ENCODE assay signal across 23 cellular contexts in the genomic region with DNA sequence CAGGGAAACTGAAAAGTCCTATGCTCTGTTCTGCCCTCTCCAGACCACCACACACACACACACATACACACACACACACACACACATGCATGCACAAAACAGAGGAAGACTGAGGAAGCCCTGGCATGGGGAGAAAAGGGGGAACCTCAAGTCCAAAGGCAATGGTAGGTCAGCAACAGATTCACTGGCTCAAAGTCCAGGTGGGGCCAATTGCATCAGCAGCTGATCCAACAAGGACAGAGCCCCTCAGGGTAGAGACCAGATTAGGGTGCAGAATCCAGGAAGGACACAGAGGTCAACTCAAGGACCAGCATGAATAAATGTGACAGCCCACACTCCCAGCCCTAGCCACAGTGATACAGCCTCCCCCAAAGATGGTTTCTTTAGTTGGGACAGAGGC.
DNase-seq lines count a peak whose midpoint lies in the region; ATAC-seq, FAIRE-seq and TF ChIP-seq lines count a peak whose summit lies in the region.
"Had no signal": no experiment of that assay in that cellular context is flagged by ENCODE, and none has a peak within 500 bp of the region (broad histone marks: within the 10 kb centered on the region; RNA-seq: fewer than 3 reads in every experiment).

No MANE protein-coding gene starts in this region.

- H2BK5ac ChIP-seq in trophoblast cell (ENCODE audit: low read depth, low read length, poor library complexity), result no peak overlapping the region

- no peaks in the 10 kb centered on the region for H4K20me1 ChIP-seq in HepG2 (ENCODE audit: insufficient read depth, low read length)
- H4K20me1 ChIP-seq: BLaER1 had no signal

- H3K27me3 Mint-ChIP-seq in CD8-positive, alpha-beta T cell (ENCODE audit: low read depth), result no peaks in the 10 kb centered on the region
- H3K27me3 Mint-ChIP-seq: B cell had no signal

- H3K9ac ChIP-seq in HepG2 (ENCODE audit: insufficient read depth, low read depth, low read length) (no peak overlapping the region), liver (ENCODE audit: low read depth in 1 of 2, low read length in 2 of 2) (no peak overlapping the region), trophoblast cell (ENCODE audit: low read length) (no peak overlapping the region)
- H3K9ac ChIP-seq: BLaER1, GM23248 had no signal

- no peak overlapping the region for H3K4me2 ChIP-seq in HepG2 (ENCODE audit: low read depth, low read length)
- H3K4me2 ChIP-seq in trophoblast cell (ENCODE audit: low read length), result no peak overlapping the region
- H3K4me2 ChIP-seq: BLaER1 had no signal

- POLR2A ChIA-PET in HepG2 (lab: Yijun Ruan, JAX), result no interaction called here
- POLR2A ChIA-PET in CD8-positive, alpha-beta T cell (lab: Charles Lee), result no interaction called here

- H3K4ac ChIP-seq in trophoblast cell (ENCODE audit: low read depth, low read length), result no peak overlapping the region

- in situ Hi-C loops in HepG2 (cut with HindIII; ENCODE audit: extremely low pct_ligation_motif_present, low pct_unique_long_range_greater_than_20kb), result no loop called here

- intact Hi-C loops in HepG2 (cut with micrococcal nuclease; ENCODE audit: unreplicated experiment) (no loop called here), right lobe of liver (cut with DNase I) (no loop called here), left colon (cut with DNase I, micrococcal nuclease) (no loop called here)
- intact Hi-C loops in CD8-positive, alpha-beta T cell (cut with DNase I, micrococcal nuclease), result no loop called here

- H3K9me3 Mint-ChIP-seq in CD8-positive, alpha-beta T cell, result no peaks in the 10 kb centered on the region

- no peak overlapping the region for H3K14ac ChIP-seq in trophoblast cell (ENCODE audit: low read length)

- H3K4me1 Mint-ChIP-seq in CD8-positive, alpha-beta T cell (ENCODE audit: low read depth), result no peaks in the 10 kb centered on the region
- H3K4me1 Mint-ChIP-seq: CD4-positive, CD25-positive, alpha-beta regulatory T cell; CD8-positive, alpha-beta memory T cell had no signal

- H3K27me3 ChIP-seq in HepG2 (ENCODE audit: control insufficient read depth in 1 of 2, insufficient read depth in 2 of 2, low read length in 2 of 2) (no peaks in the 10 kb centered on the region; a peak in 1 of 5 replicates), right lobe of liver (no peaks in the 10 kb centered on the region), liver (ENCODE audit: control insufficient read depth in 4 of 4, insufficient read depth in 4 of 4, low read length in 3 of 4) (no peaks in the 10 kb centered on the region), trophoblast cell (ENCODE audit: insufficient read depth, low read length) (no peaks in the 10 kb centered on the region)
- H3K27me3 ChIP-seq in CD8-positive, alpha-beta T cell (ENCODE audit: insufficient read depth, low read length), result no peaks in the 10 kb centered on the region
- H3K27me3 ChIP-seq: BLaER1 had no signal

- no peak for FAIRE-seq in HepG2 (lab: Jason Lieb, UNC)
- FAIRE-seq: A204.1, D721Med, GM12878, GM19239 had no signal

- H3K27ac ChIP-seq in HepG2 (ENCODE audit: extremely low read length, insufficient read depth, low read length) (no peak overlapping the region), right lobe of liver (no peak overlapping the region), liver (ENCODE audit: low read depth in 1 of 2, low read length in 2 of 2) (no peak overlapping the region), trophoblast cell (ENCODE audit: low read depth, low read length) (no peak overlapping the region)
- H3K27ac ChIP-seq in CD8-positive, alpha-beta T cell (ENCODE audit: low read depth, low read length), result no peak overlapping the region
- H3K27ac ChIP-seq: 22Rv1, BLaER1, C4-2B, GM23248 had no signal

- no peak overlapping the region for H2BK120ac ChIP-seq in trophoblast cell (ENCODE audit: insufficient read depth, low read length, poor library complexity)

- no peak for TF ChIP-seq CTCF in HepG2 (CRISPR knock-in tag; IDR thresholded peaks at IDR 0.05)
- TF ChIP-seq CTCF in right lobe of liver (IDR thresholded peaks at IDR 0.05), result no peak
- TF ChIP-seq CTCF in liver (IDR thresholded peaks at IDR 0.05; ENCODE audit: low read depth, low read length, missing input control), result no peak
- TF ChIP-seq CTCF in CD8-positive, alpha-beta T cell (IDR thresholded peaks at IDR 0.05), result no peak

- TF ChIP-seq EP300 in HepG2 (IDR thresholded peaks at IDR 0.05; ENCODE audit: low read depth in 2 of 2, low read length in 2 of 2) (no peak), HepG2 (CRISPR knock-in tag; IDR thresholded peaks at IDR 0.05; ENCODE audit: borderline replicate concordance) (no peak)

- no peaks in the 10 kb centered on the region for H3K36me3 ChIP-seq in HepG2 (replicated peaks in 1 of 2; ENCODE audit: control insufficient read depth in 1 of 2, insufficient read depth in 2 of 2, low read length in 2 of 2)
- H3K36me3 ChIP-seq in right lobe of liver, result no peaks in the 10 kb centered on the region
- H3K36me3 ChIP-seq in liver (ENCODE audit: control insufficient read depth in 4 of 4, insufficient read depth in 3 of 4, low read depth in 1 of 4, low read length in 3 of 4), result no peaks in the 10 kb centered on the region
- H3K36me3 ChIP-seq in trophoblast cell (ENCODE audit: control insufficient read depth in 1 of 2, insufficient read depth in 2 of 2, low read length in 2 of 2), result no peaks in the 10 kb centered on the region
- H3K36me3 ChIP-seq in CD8-positive, alpha-beta T cell (ENCODE audit: insufficient read depth, low read length), result no peaks in the 10 kb centered on the region
- H3K36me3 ChIP-seq: BLaER1, HAP-1 had no signal

- no peaks in the 10 kb centered on the region for H3K79me2 ChIP-seq in HepG2 (ENCODE audit: insufficient read depth, low read length)
- no peaks in the 10 kb centered on the region for H3K79me2 ChIP-seq in trophoblast cell (ENCODE audit: control insufficient read depth, insufficient read depth, low read length, poor library complexity)

- no peak overlapping the region for H4K12ac ChIP-seq in trophoblast cell (ENCODE audit: low read depth, low read length)

- H3K18ac ChIP-seq in trophoblast cell (ENCODE audit: low read length), result no peak overlapping the region

- no peak overlapping the region for H2AK5ac ChIP-seq in trophoblast cell (ENCODE audit: low read length)

- DNase-seq in HepG2 (ENCODE audit: low spot score) (no peak), right lobe of liver (no peak), trophoblast cell (no peak), left colon (no peak)
- no peak for DNase-seq in CD8-positive, alpha-beta T cell
- DNase-seq: CD4-positive, CD25-positive, alpha-beta regulatory T cell; CD8-positive, alpha-beta memory T cell; DMS 273 treated with DMSO at 0.1 percent for 48 hours; DMS79; EL; GDM1; GM23248; HFFc6 had no signal

- H3K36me3 Mint-ChIP-seq in CD8-positive, alpha-beta T cell, result no peaks in the 10 kb centered on the region
- H3K36me3 Mint-ChIP-seq: CD4-positive, CD25-positive, alpha-beta regulatory T cell; CD8-positive, alpha-beta memory T cell had no signal

- no peak overlapping the region for H3K4me3 Mint-ChIP-seq in CD8-positive, alpha-beta T cell
- H3K4me3 Mint-ChIP-seq: B cell; CD4-positive, CD25-positive, alpha-beta regulatory T cell; CD8-positive, alpha-beta memory T cell; HFFc6 had no signal

- H3K9me3 ChIP-seq in HepG2 (ENCODE audit: low read length), result no peaks in the 10 kb centered on the region
- no peaks in the 10 kb centered on the region for H3K9me3 ChIP-seq in right lobe of liver
- H3K9me3 ChIP-seq in liver (ENCODE audit: control insufficient read depth in 4 of 4, low read length in 3 of 4), result no peaks in the 10 kb centered on the region
- H3K9me3 ChIP-seq in trophoblast cell (ENCODE audit: insufficient read depth, low read depth, low read length), result peaks cover 3% of the 10 kb centered on the region
- no peaks in the 10 kb centered on the region for H3K9me3 ChIP-seq in CD8-positive, alpha-beta T cell (ENCODE audit: low read length)
- H3K9me3 ChIP-seq: HAP-1 had no signal

- TF ChIP-seq RAD21 in HepG2 (CRISPR knock-in tag; IDR thresholded peaks at IDR 0.05), result no peak
- TF ChIP-seq RAD21 in liver (IDR thresholded peaks at IDR 0.05), result no peak

- no peak for TF ChIP-seq POLR2A in HepG2 (IDR thresholded peaks at IDR 0.05; ENCODE audit: insufficient read depth in 1 of 2, low read depth in 2 of 2, low read length in 2 of 2)
- no peak for TF ChIP-seq POLR2A in right lobe of liver (IDR thresholded peaks at IDR 0.05)

- H3K23ac ChIP-seq in trophoblast cell (ENCODE audit: low read length), result peak overlapping the region; percentile 84

- H3K4me1 ChIP-seq in HepG2 (ENCODE audit: insufficient read depth, low read length), result peaks cover 7% of the 10 kb centered on the region; the same call in 1 of the 2 replicates
- peaks cover 0 to 3% (median 0%) of the 10 kb centered on the region in 4 donors for H3K4me1 ChIP-seq in right lobe of liver
- H3K4me1 ChIP-seq in liver (ENCODE audit: control insufficient read depth in 4 of 4, insufficient read depth in 4 of 4, low read length in 3 of 4), result peaks cover 0 to 1% (median 0%) of the 10 kb centered on the region in 4 donors
- H3K4me1 ChIP-seq in trophoblast cell (ENCODE audit: control insufficient read depth in 1 of 2, insufficient read depth in 2 of 2, low read length in 2 of 2), result no peaks in the 10 kb centered on the region
- no peaks in the 10 kb centered on the region for H3K4me1 ChIP-seq in CD8-positive, alpha-beta T cell (ENCODE audit: insufficient read depth, low read length)
- H3K4me1 ChIP-seq: BLaER1 had no signal

- H3K79me1 ChIP-seq in trophoblast cell (ENCODE audit: low read length), result no peaks in the 10 kb centered on the region

- BruUV-seq in HepG2 (replicated peaks; lab: Mats Ljungman, UMichigan), result no TSS peak

- H3K4me3 ChIP-seq in HepG2 (replicated peaks in 1 of 3; ENCODE audit: insufficient read depth in 1 of 3, low read depth in 2 of 3, low read length in 3 of 3) (no peak overlapping the region), right lobe of liver (no peak overlapping the region), liver (ENCODE audit: low read depth in 1 of 3, low read length in 3 of 3) (no peak overlapping the region), trophoblast cell (ENCODE audit: low read depth, low read length) (no peak overlapping the region)
- H3K4me3 ChIP-seq in CD8-positive, alpha-beta T cell (ENCODE audit: low read depth, low read length), result no peak overlapping the region
- H3K4me3 ChIP-seq: BLaER1, GM12878, GM23248, HAP-1 had no signal

- no peak overlapping the region for H2BK12ac ChIP-seq in trophoblast cell (ENCODE audit: low read length)

- H4K8ac ChIP-seq in trophoblast cell (ENCODE audit: low read depth, low read length), result no peak overlapping the region

- CTCF ChIA-PET in HepG2 (lab: Yijun Ruan, JAX; ENCODE audit: low intra/inter-chr PET ratio, low total read pairs), result no interaction called here
- CTCF ChIA-PET in CD8-positive, alpha-beta T cell (lab: Charles Lee), result no interaction called here

- H2AFZ ChIP-seq in HepG2 (ENCODE audit: low read length) (no peak overlapping the region), trophoblast cell (ENCODE audit: insufficient read depth, low read length, poor library complexity) (no peak overlapping the region)
- H2AFZ ChIP-seq: GM23248 had no signal

- peak; percentile 44; the same call in 2 of the 3 replicates for ATAC-seq in HepG2
- ATAC-seq in right lobe of liver, result no peak
- no peak for ATAC-seq in CD8-positive, alpha-beta T cell
- ATAC-seq in left colon, result no peak
- ATAC-seq: GM12878 had no signal

- H4K91ac ChIP-seq in trophoblast cell (ENCODE audit: low read depth, low read length), result no peak overlapping the region

- no peak overlapping the region for H3K27ac Mint-ChIP-seq in CD8-positive, alpha-beta T cell
- H3K27ac Mint-ChIP-seq: B cell; CD4-positive, CD25-positive, alpha-beta regulatory T cell; HFFc6 had no signal

TF ChIP-seq in liver, 16 proteins besides CTCF, POLR2A, EP300 and RAD21 (continues in another document):
- no peak for TF ChIP-seq JUND (IDR thresholded peaks at IDR 0.05)
